In the genomic region with DNA sequence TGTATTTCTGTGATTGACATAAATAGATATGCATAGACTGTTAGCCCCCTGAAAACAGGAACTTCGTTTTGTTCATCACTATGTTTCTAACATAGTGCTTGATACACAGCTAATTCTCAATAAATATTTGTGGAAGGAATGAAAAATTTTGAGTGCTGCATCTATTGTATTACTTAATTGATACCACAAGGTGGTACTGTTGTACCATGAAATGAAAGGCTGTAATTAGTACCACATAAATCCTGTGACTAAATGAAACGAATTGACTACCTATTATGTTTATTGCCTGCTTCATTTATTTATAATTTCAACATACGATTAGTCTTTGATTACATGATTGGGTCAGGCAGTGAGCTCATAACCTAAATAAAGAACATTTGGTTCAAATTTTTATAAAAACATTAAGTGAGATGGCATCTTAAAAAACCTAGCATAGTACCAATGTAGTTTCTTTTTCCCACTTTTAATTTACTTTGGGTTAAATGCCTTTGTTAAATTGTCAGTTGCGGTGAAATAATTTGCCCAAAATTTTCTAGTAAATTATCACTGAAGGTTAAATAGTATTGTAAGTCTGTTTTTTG, we compare ENCODE assay signal across 8 cellular contexts. TPM values are rescaled to one million over a fixed set of nuclear protein-coding genes. Genes with fewer than 3 reads are reported as not detected.
DNase-seq lines count a peak whose midpoint lies in the region; ATAC-seq, FAIRE-seq and TF ChIP-seq lines count a peak whose summit lies in the region.

No MANE protein-coding gene starts in this region.

- no peak overlapping the region for H2AFZ ChIP-seq in GM23248
- H2AFZ ChIP-seq in astrocyte (ENCODE audit: low read depth, low read length), result no peak overlapping the region

- 14 to 16% methylated on average over 4 of the region's 4 CpGs for whole genome bisulfite sequencing in GM23248 (ENCODE audit: low coverage in 1 of 2, low lambda C conversion rate in 2 of 2, missing lambda C conversion rate in 2 of 2), 2 experiments
- WGBS in aorta, 2 donors, result 14 to 16% methylated on average over 4 of the region's 4 CpGs

- DNase-seq in G401 (ENCODE audit: low spot score) (peak; percentile 55), GM23248 (peak; percentile 55), NCI-H1436 (lab: John Stamatoyannopoulos, UW) (peak; percentile 73), astrocyte (ENCODE audit: low read depth) (peak; percentile 27), kidney (no peak), aorta (no peak)
- DNase-seq in activated naive CD4-positive, alpha-beta T cell (lab: John Stamatoyannopoulos, UW), result no peak

- H3K4me1 Mint-ChIP-seq in astrocyte (ENCODE audit: low read depth, unreplicated experiment), result peaks cover 3% of the 10 kb centered on the region

- H3K36me3 Mint-ChIP-seq in astrocyte (ENCODE audit: low read depth, unreplicated experiment), result peaks cover 3% of the 10 kb centered on the region

- H3K9me2 ChIP-seq in GM23248 (ENCODE audit: insufficient read depth), result no peaks in the 10 kb centered on the region

- H3K27me3 Mint-ChIP-seq in astrocyte (ENCODE audit: low read depth, unreplicated experiment), result no peaks in the 10 kb centered on the region

- no peaks in the 10 kb centered on the region for H4K20me1 ChIP-seq in GM23248 (ENCODE audit: insufficient read depth)
- no peaks in the 10 kb centered on the region for H4K20me1 ChIP-seq in astrocyte (ENCODE audit: insufficient read depth, low read length)

- H3K27ac ChIP-seq in GM23248 (no peak overlapping the region), astrocyte (ENCODE audit: low read depth, low read length) (peak overlapping the region; percentile 15), kidney (ENCODE audit: low read depth in 2 of 2, low read length in 2 of 2) (no peak overlapping the region), aorta (ENCODE audit: low read depth in 1 of 2, low read length in 2 of 2) (no peak overlapping the region)

- no peaks in the 10 kb centered on the region for H3K9me3 Mint-ChIP-seq in astrocyte (ENCODE audit: unreplicated experiment)

- H3K4me3 Mint-ChIP-seq in astrocyte (ENCODE audit: unreplicated experiment), result no peak overlapping the region

- H3K36me3 ChIP-seq in GM23248 (ENCODE audit: low read depth), result no peaks in the 10 kb centered on the region
- no peaks in the 10 kb centered on the region for H3K36me3 ChIP-seq in astrocyte (ENCODE audit: insufficient read depth, low read length)
- H3K36me3 ChIP-seq in kidney (ENCODE audit: control insufficient read depth in 1 of 2, insufficient read depth in 2 of 2, low read length in 2 of 2), result no peaks in the 10 kb centered on the region
- H3K36me3 ChIP-seq in aorta (ENCODE audit: control insufficient read depth in 1 of 2, insufficient read depth in 2 of 2, low read length in 1 of 2), result no peaks in the 10 kb centered on the region

- in situ Hi-C loops in G401 (cut with HindIII; ENCODE audit: low sequenced_read_pairs), result no loop called here
- in situ Hi-C loops in GM23248 (cut with MboI), result loop anchor here (25.0 kb wide), 4 partner anchors 732 to 1482 kb away; no protein-coding TSS in a partner anchor

- no peaks in the 10 kb centered on the region for H3K27me3 ChIP-seq in GM23248 (replicated peaks; ENCODE audit: insufficient read depth)
- no peaks in the 10 kb centered on the region for H3K27me3 ChIP-seq in astrocyte (ENCODE audit: insufficient read depth, low read length)
- H3K27me3 ChIP-seq in aorta (ENCODE audit: control insufficient read depth in 1 of 2, insufficient read depth in 2 of 2, low read length in 1 of 2), result no peaks in the 10 kb centered on the region

- intact Hi-C loops in kidney (cut with DNase I) (no loop called here), aorta (cut with DNase I) (no loop called here)

- no peak overlapping the region for H3K27ac Mint-ChIP-seq in astrocyte (ENCODE audit: unreplicated experiment)

- H3K9ac ChIP-seq in GM23248, result no peak overlapping the region
- H3K9ac ChIP-seq in astrocyte (ENCODE audit: low read length), result no peak overlapping the region
- H3K9ac ChIP-seq in kidney (ENCODE audit: low read length in 2 of 2), result no peak overlapping the region

- H3K79me2 ChIP-seq in GM23248 (ENCODE audit: insufficient read depth) (no peaks in the 10 kb centered on the region), astrocyte (ENCODE audit: insufficient read depth, low read length) (no peaks in the 10 kb centered on the region)

- H3K4me2 ChIP-seq in GM23248 (ENCODE audit: unreplicated experiment) (no peak overlapping the region), astrocyte (ENCODE audit: low read length) (no peak overlapping the region)

- ATAC-seq in aorta (ENCODE audit: low FRiP score) (peak; percentile 76), HG02642 (IDR thresholded peaks at IDR 0.05; ENCODE audit: poor library complexity, unreplicated experiment) (no peak)

- FAIRE-seq in astrocyte (lab: Jason Lieb, UNC) (peak; percentile 20), kidney (lab: Jason Lieb, UNC) (peak; percentile 98)

- H3K9me3 ChIP-seq in GM23248 (ENCODE audit: low read depth) (no peaks in the 10 kb centered on the region), astrocyte (ENCODE audit: insufficient read depth, low read depth, low read length) (no peaks in the 10 kb centered on the region), kidney (ENCODE audit: control insufficient read depth in 1 of 2, low read length in 2 of 2) (no peaks in the 10 kb centered on the region), aorta (ENCODE audit: control insufficient read depth, low read length) (no peaks in the 10 kb centered on the region)

- H3K4me3 ChIP-seq in GM23248 (no peak overlapping the region), astrocyte (ENCODE audit: insufficient read depth, low read depth, low read length) (no peak overlapping the region), kidney (ENCODE audit: low read length in 2 of 2) (no peak overlapping the region), aorta (ENCODE audit: low read length in 2 of 2) (no peak overlapping the region)

- TF ChIP-seq CTCF in astrocyte (IDR thresholded peaks at IDR 0.05; ENCODE audit: insufficient read depth, low read depth, low read length), result peak; percentile 53
- peak; percentile 60 for TF ChIP-seq CTCF in kidney (IDR thresholded peaks at IDR 0.05; ENCODE audit: borderline replicate concordance, extremely low read depth, insufficient read depth)

- H3K4me1 ChIP-seq in GM23248 (ENCODE audit: insufficient read depth) (peaks cover 5% of the 10 kb centered on the region; the same call in 1 of the 2 replicates), astrocyte (ENCODE audit: insufficient read depth, low read length) (no peaks in the 10 kb centered on the region), kidney (ENCODE audit: control insufficient read depth in 1 of 2, insufficient read depth in 1 of 2, low read depth in 1 of 2, low read length in 2 of 2) (no peaks in the 10 kb centered on the region), aorta (ENCODE audit: control insufficient read depth in 1 of 2, insufficient read depth in 2 of 2, low read length in 2 of 2) (no peaks in the 10 kb centered on the region)

- H3F3A ChIP-seq in GM23248 (ENCODE audit: insufficient read depth), result no peaks in the 10 kb centered on the region; the same call in 1 of the 2 replicates

RNA-seq across cellular contexts. Expression of a gene that starts 15.0 kb away (rescaled TPM):
- total RNA-seq in G401 (2014; rRNA removed; shearing (Covaris generic)), result 0.27 TPM in 1 of 2 replicates, not detected in the other
- 0.51 and 0.97 TPM in 2 replicates for total RNA-seq in GM23248 (2014; rRNA removed; shearing (Covaris generic))
- polyA plus RNA-seq in GM23248 (2016; fragmentation: Nextera tagmentation; extraction: Ambion mirVana) (1.3 and 2.0 TPM in 2 replicates), kidney (ENCODE audit: insufficient read depth, low read depth, low replicate concordance) (1.4 TPM), aorta (1 to 10 TPM; 2.2 to 2.6 TPM)
- total RNA-seq in astrocyte (308 and 330 TPM in 2 replicates), kidney (12.2 TPM), aorta (10 to 100 TPM; 15.5 to 18.0 TPM)

RNA-seq across cellular contexts. Expression of a gene that starts 45.0 kb away (rescaled TPM):
- total RNA-seq in G401 (2014; rRNA removed; shearing (Covaris generic)), result 5.1 and 7.6 TPM in 2 replicates
- 4.6 and 5.4 TPM in 2 replicates for total RNA-seq in GM23248 (2014; rRNA removed; shearing (Covaris generic))
- 24.0 and 25.5 TPM in 2 replicates for polyA plus RNA-seq in GM23248 (2016; fragmentation: Nextera tagmentation; extraction: Ambion mirVana)
- 24.9 and 28.4 TPM in 2 replicates for total RNA-seq in astrocyte
- total RNA-seq in kidney, result 21.4 TPM
- 5.9 TPM for polyA plus RNA-seq in kidney (ENCODE audit: insufficient read depth, low read depth, low replicate concordance)
- total RNA-seq in aorta, result 10 to 100 TPM; 16.3 to 19.9 TPM
- 1 to 10 TPM; 2.0 to 3.4 TPM for polyA plus RNA-seq in aorta

Comparison
In these comparisons a context has a peak if more than half of its experiments do, and no peak if none do; other contexts are left out.
1. DNase-seq: peak in G401 (single experiment), GM23248 (single experiment), NCI-H1436 (single experiment) and astrocyte (single experiment); none in kidney (single experiment), aorta (0 of 2) and activated naive CD4-positive, alpha-beta T cell (0 of 4).
2. RNA of a gene that starts 15.0 kb away (total RNA-seq): 308 to 330 TPM in astrocyte; 15.5 to 18.0 TPM in aorta, 12.2 TPM in kidney (single experiment), 0.51 to 0.97 TPM in GM23248 and 0.27 TPM in G401; every median in the first group is over 10 times any median in the second.